ENCODE assay signal across 23 cellular contexts in genomic region chr1:6995789-6996188, GRCh38.
"Had no signal": no experiment of that assay in that cellular context is flagged by ENCODE, and none has a peak within 500 bp of the region (broad histone marks: within the 10 kb centered on the region; RNA-seq: fewer than 3 reads in every experiment).

No MANE protein-coding gene starts in this region.

- H3K4me3 ChIP-seq: left ventricle myocardium inferior, lung, mucosa of descending colon, ovary, prostate gland, skin epidermis, tibial nerve, upper lobe of left lung had no signal

- H3K27ac Mint-ChIP-seq: natural killer cell treated with Interleukin-12 subunit alpha and Interleukin-12 subunit beta and Interleukin-15 and Interleukin-18, amount 100 ng/mL, for 72 hours; stimulated activated memory B cell treated with anti-CD40 and anti-IgM and Interleukin-4, amounts not matched to agents 10 μg/mL and 1 μg/mL and 100 μg/mL, for 72 hours had no signal

- DNase-seq: hypothalamus; islet precursor cell; left ventricle myocardium inferior; mesendoderm; midbrain; mucosa of descending colon; ovary; retina; right cardiac atrium; stimulated activated CD4-positive, alpha-beta T cell treated with anti-CD3 and anti-CD28 coated beads, Interleukin-2, amount 100 ng/mL, for 48 hours; stimulated activated CD4-positive, alpha-beta T cell treated with anti-CD3 and anti-CD28 coated beads, Interleukin-4, amount 100 ng/mL, for 4 hours; stimulated activated CD8-positive, alpha-beta memory T cell treated with anti-CD3 and anti-CD28 coated beads, Interleukin-4, amount 100 ng/mL, for 48 hours; stimulated activated naive CD4-positive, alpha-beta T cell treated with Interleukin-2 at 50 U/mL for 16 hours; substantia nigra; upper lobe of left lung had no signal

- H3K9me3 ChIP-seq: mucosa of descending colon, ovary, prostate gland, upper lobe of left lung had no signal

- H3K27me3 ChIP-seq: ovary, tibial nerve, upper lobe of left lung had no signal

- H3K9me3 Mint-ChIP-seq: natural killer cell treated with Interleukin-12 subunit alpha and Interleukin-12 subunit beta and Interleukin-15 and Interleukin-18, amount 100 ng/mL, for 72 hours had no signal

- H3K4me1 Mint-ChIP-seq: stimulated activated memory B cell treated with anti-CD40 and anti-IgM and Interleukin-4, amounts not matched to agents 10 μg/mL and 1 μg/mL and 100 μg/mL, for 72 hours had no signal

- H3K27ac ChIP-seq: left ventricle myocardium inferior, ovary, prostate gland, skin epidermis, tibial nerve, upper lobe of left lung had no signal

- ATAC-seq: mucosa of descending colon; naive thymus-derived CD4-positive, alpha-beta T cell; right cardiac atrium; sciatic nerve had no signal

- H3K36me3 ChIP-seq: left ventricle myocardium inferior, ovary, prostate gland, tibial nerve, upper lobe of left lung had no signal

- H3K4me1 ChIP-seq: left ventricle myocardium inferior, prostate gland, upper lobe of left lung had no signal

- H3K4me3 Mint-ChIP-seq: naive thymus-derived CD4-positive, alpha-beta T cell; natural killer cell treated with Interleukin-12 subunit alpha and Interleukin-12 subunit beta and Interleukin-15 and Interleukin-18, amount 100 ng/mL, for 72 hours; stimulated activated memory B cell treated with anti-CD40 and anti-IgM and Interleukin-4, amounts not matched to agents 10 μg/mL and 1 μg/mL and 100 μg/mL, for 72 hours had no signal

- H3K36me3 Mint-ChIP-seq: stimulated activated memory B cell treated with anti-CD40 and anti-IgM and Interleukin-4, amounts not matched to agents 10 μg/mL and 1 μg/mL and 100 μg/mL, for 72 hours had no signal
